Comparison of ENCODE assay signal across 16 cellular contexts in genomic region chr20:48694466-48694865, GRCh38.
DNase-seq lines count a peak whose midpoint lies in the region; ATAC-seq and TF ChIP-seq lines count a peak whose summit lies in the region.
"Had no signal": no experiment of that assay in that cellular context is flagged by ENCODE, and none has a peak within 500 bp of the region (broad histone marks: within the 10 kb centered on the region; RNA-seq: fewer than 3 reads in every experiment).

No MANE protein-coding gene starts in this region.

- POLR2A ChIA-PET in activated naive CD8-positive, alpha-beta T cell treated with anti-CD3 and anti-CD28 coated beads, Interleukin-2, amount 10 ng/mL, durations not matched to agents 7 days and 5 days (lab: Charles Lee): no interaction called here
- POLR2A ChIA-PET in HEK293 (lab: Yijun Ruan, JAX): no interaction called here
- POLR2A ChIA-PET in Caco-2 (lab: Charles Lee): no interaction called here

- intact Hi-C loops in spleen (cut with DNase I; ENCODE audit: low total_unique reads): no loop called here
- intact Hi-C loops in Caco-2 (cut with micrococcal nuclease; ENCODE audit: unreplicated experiment): no loop called here

- CTCF ChIA-PET in HEK293 (lab: Yijun Ruan, JAX) (interaction anchor here (1.2 kb wide), 1 partner anchor 37 kb away, joined by 3 read pairs; no protein-coding TSS in a partner anchor), Caco-2 (lab: Charles Lee) (interaction anchor here (1.9 kb wide), 1 partner anchor 37 kb away, joined by 13 read pairs; no protein-coding TSS in a partner anchor)

- TF ChIP-seq CTCF in HEK293 (tag by site-specific recombination; IDR thresholded peaks at IDR 0.05) (no peak), spleen (IDR thresholded peaks at IDR 0.05 in 8 of 11, conservative IDR thresholded peaks at IDR 0.05 in 3 of 11) (no peak), Caco-2 (IDR thresholded peaks at IDR 0.05; ENCODE audit: insufficient read depth in 1 of 2, low read depth in 1 of 2, low read length in 1 of 2, severe bottlenecking in 1 of 2, unreplicated experiment in 1 of 2) (no peak)

- H3K36me3 Mint-ChIP-seq in activated naive CD8-positive, alpha-beta T cell treated with anti-CD3 and anti-CD28 coated beads, Interleukin-2, amount 10 ng/mL, durations not matched to agents 7 days and 5 days: peaks cover 51% of the 10 kb centered on the region
- peaks cover 28% of the 10 kb centered on the region for H3K36me3 Mint-ChIP-seq in activated naive CD8-positive, alpha-beta T cell treated with anti-CD3 and anti-CD28 coated beads for 36 hours
- peaks cover 56% of the 10 kb centered on the region for H3K36me3 Mint-ChIP-seq in central memory CD8-positive, alpha-beta T cell (ENCODE audit: insufficient read depth)
- no peaks in the 10 kb centered on the region for H3K36me3 Mint-ChIP-seq in Caco-2 (ENCODE audit: insufficient read depth, unreplicated experiment)

- H3K4me1 Mint-ChIP-seq in activated naive CD8-positive, alpha-beta T cell treated with anti-CD3 and anti-CD28 coated beads, Interleukin-2, amount 10 ng/mL, durations not matched to agents 7 days and 5 days: peaks cover 35% of the 10 kb centered on the region
- H3K4me1 Mint-ChIP-seq in activated naive CD8-positive, alpha-beta T cell treated with anti-CD3 and anti-CD28 coated beads for 36 hours: peaks cover 10% of the 10 kb centered on the region
- H3K4me1 Mint-ChIP-seq in central memory CD8-positive, alpha-beta T cell: peaks cover 60% of the 10 kb centered on the region
- H3K4me1 Mint-ChIP-seq in Caco-2 (ENCODE audit: low read depth, unreplicated experiment): peaks cover 15% of the 10 kb centered on the region

- H3K9me3 ChIP-seq in HEK293 (ENCODE audit: control insufficient read depth, insufficient read depth, low read depth, low read length): no peaks in the 10 kb centered on the region
- no peaks in the 10 kb centered on the region for H3K9me3 ChIP-seq in spleen
- no peaks in the 10 kb centered on the region for H3K9me3 ChIP-seq in Caco-2
- H3K9me3 ChIP-seq: HAP-1 had no signal

- no peaks in the 10 kb centered on the region for H3K27me3 Mint-ChIP-seq in activated naive CD8-positive, alpha-beta T cell treated with anti-CD3 and anti-CD28 coated beads, Interleukin-2, amount 10 ng/mL, durations not matched to agents 7 days and 5 days
- no peaks in the 10 kb centered on the region for H3K27me3 Mint-ChIP-seq in activated naive CD8-positive, alpha-beta T cell treated with anti-CD3 and anti-CD28 coated beads for 36 hours
- no peaks in the 10 kb centered on the region for H3K27me3 Mint-ChIP-seq in central memory CD8-positive, alpha-beta T cell
- no peaks in the 10 kb centered on the region for H3K27me3 Mint-ChIP-seq in Caco-2 (ENCODE audit: insufficient read depth, unreplicated experiment)

- H3K27ac ChIP-seq in HEK293 (ENCODE audit: extremely low read depth, low read depth, low read length) (no peak overlapping the region), spleen (no peak overlapping the region)

- H3K4me3 Mint-ChIP-seq in activated naive CD8-positive, alpha-beta T cell treated with anti-CD3 and anti-CD28 coated beads, Interleukin-2, amount 10 ng/mL, durations not matched to agents 7 days and 5 days: no peak overlapping the region
- no peak overlapping the region for H3K4me3 Mint-ChIP-seq in activated naive CD8-positive, alpha-beta T cell treated with anti-CD3 and anti-CD28 coated beads for 36 hours
- no peak overlapping the region for H3K4me3 Mint-ChIP-seq in central memory CD8-positive, alpha-beta T cell
- no peak overlapping the region for H3K4me3 Mint-ChIP-seq in Caco-2 (ENCODE audit: unreplicated experiment)

- H3K27ac Mint-ChIP-seq in activated naive CD8-positive, alpha-beta T cell treated with anti-CD3 and anti-CD28 coated beads, Interleukin-2, amount 10 ng/mL, durations not matched to agents 7 days and 5 days: peak overlapping the region; percentile 55
- no peak overlapping the region for H3K27ac Mint-ChIP-seq in activated naive CD8-positive, alpha-beta T cell treated with anti-CD3 and anti-CD28 coated beads for 36 hours
- peak overlapping the region; percentile 53 for H3K27ac Mint-ChIP-seq in central memory CD8-positive, alpha-beta T cell (ENCODE audit: low read depth)
- H3K27ac Mint-ChIP-seq in Caco-2 (ENCODE audit: unreplicated experiment): no peak overlapping the region

- WGBS in spleen, 5 donors: 88 to 96% (median 92%) methylated on average over 6 of the region's 6 CpGs

- no peak for TF ChIP-seq POLR2A in spleen (IDR thresholded peaks at IDR 0.05)

- no TSS peak for BruUV-seq in Caco-2 (replicated peaks; lab: Mats Ljungman, UMichigan)

- no peak for ATAC-seq in activated naive CD8-positive, alpha-beta T cell treated with anti-CD3 and anti-CD28 coated beads, Interleukin-2, amount 10 ng/mL, durations not matched to agents 7 days and 5 days (ENCODE audit: low read depth)
- no peak for ATAC-seq in central memory CD8-positive, alpha-beta T cell (replicated peaks; ENCODE audit: extremely low read depth, poor library complexity, severe bottlenecking)
- ATAC-seq in GM18907 (IDR thresholded peaks at IDR 0.05; ENCODE audit: unreplicated experiment): no peak

- no peak for DNase-seq in activated naive CD8-positive, alpha-beta T cell treated with anti-CD3 and anti-CD28 coated beads, Interleukin-2, amount 10 ng/mL, durations not matched to agents 7 days and 5 days
- no peak for DNase-seq in activated naive CD8-positive, alpha-beta T cell treated with anti-CD3 and anti-CD28 coated beads for 36 hours
- DNase-seq in central memory CD8-positive, alpha-beta T cell (ENCODE audit: low spot score in 2 of 2): no peak
- DNase-seq in spleen (peak; percentile 66), Caco-2 (no peak), HT-29 (ENCODE audit: low spot score) (no peak)
- DNase-seq: COR-L47; IMR-90; NCI-H1417 treated with DMSO at 0.1 percent for 48 hours; NCI-H2029; NCI-H526; NK-92 treated with Interleukin-12 subunit alpha and Interleukin-12 subunit beta, amount 100 ng/mL, for 24 hours; OCI-M1 had no signal

- H3K36me3 ChIP-seq in HEK293 (ENCODE audit: control insufficient read depth in 2 of 2, insufficient read depth in 1 of 2, low read length in 2 of 2) (no peaks in the 10 kb centered on the region), spleen (peaks cover 0 to 100% (median 71%) of the 10 kb centered on the region in 6 donors), Caco-2 (ENCODE audit: control insufficient read depth, insufficient read depth, low read length) (no peaks in the 10 kb centered on the region)
- H3K36me3 ChIP-seq: HAP-1 had no signal

- H3K4me1 ChIP-seq in HEK293 (ENCODE audit: control insufficient read depth, insufficient read depth, low read length) (peaks cover 7% of the 10 kb centered on the region), spleen (peaks cover 0 to 45% (median 12%) of the 10 kb centered on the region in 6 donors), Caco-2 (peaks cover 22% of the 10 kb centered on the region)
- H3K4me1 ChIP-seq: HAP-1 had no signal

- no peaks in the 10 kb centered on the region for H3K27me3 ChIP-seq in spleen (replicated peaks in 1 of 7)
- H3K27me3 ChIP-seq in Caco-2 (replicated peaks; ENCODE audit: control insufficient read depth, insufficient read depth, low read length): no peaks in the 10 kb centered on the region

- no peaks in the 10 kb centered on the region for H3K9me3 Mint-ChIP-seq in activated naive CD8-positive, alpha-beta T cell treated with anti-CD3 and anti-CD28 coated beads, Interleukin-2, amount 10 ng/mL, durations not matched to agents 7 days and 5 days
- H3K9me3 Mint-ChIP-seq in activated naive CD8-positive, alpha-beta T cell treated with anti-CD3 and anti-CD28 coated beads for 36 hours: no peaks in the 10 kb centered on the region
- H3K9me3 Mint-ChIP-seq in central memory CD8-positive, alpha-beta T cell: no peaks in the 10 kb centered on the region
- no peaks in the 10 kb centered on the region for H3K9me3 Mint-ChIP-seq in Caco-2 (ENCODE audit: unreplicated experiment)

- H3K4me3 ChIP-seq in HEK293 (ENCODE audit: low read depth, low read length) (no peak overlapping the region), spleen (no peak overlapping the region), Caco-2 (ENCODE audit: low read depth, low read length) (no peak overlapping the region)
- H3K4me3 ChIP-seq: HAP-1 had no signal

TF ChIP-seq in HEK293, 187 proteins besides CTCF, POLR2A, EP300 and RAD21:
- TF ChIP-seq EGR2 (tag by site-specific recombination; IDR thresholded peaks at IDR 0.05; ENCODE audit: low read depth) (peak; percentile 64), ZNF571 (tag by site-specific recombination; IDR thresholded peaks at IDR 0.05) (no peak), ZFHX2 (tag by site-specific recombination; conservative IDR thresholded peaks at IDR 0.05) (peak; percentile 24; the same call in 1 of the 2 replicates), SALL2 (tag by site-specific recombination; IDR thresholded peaks at IDR 0.05; ENCODE audit: borderline replicate concordance) (no peak)
- TF ChIP-seq, protein P1, sequence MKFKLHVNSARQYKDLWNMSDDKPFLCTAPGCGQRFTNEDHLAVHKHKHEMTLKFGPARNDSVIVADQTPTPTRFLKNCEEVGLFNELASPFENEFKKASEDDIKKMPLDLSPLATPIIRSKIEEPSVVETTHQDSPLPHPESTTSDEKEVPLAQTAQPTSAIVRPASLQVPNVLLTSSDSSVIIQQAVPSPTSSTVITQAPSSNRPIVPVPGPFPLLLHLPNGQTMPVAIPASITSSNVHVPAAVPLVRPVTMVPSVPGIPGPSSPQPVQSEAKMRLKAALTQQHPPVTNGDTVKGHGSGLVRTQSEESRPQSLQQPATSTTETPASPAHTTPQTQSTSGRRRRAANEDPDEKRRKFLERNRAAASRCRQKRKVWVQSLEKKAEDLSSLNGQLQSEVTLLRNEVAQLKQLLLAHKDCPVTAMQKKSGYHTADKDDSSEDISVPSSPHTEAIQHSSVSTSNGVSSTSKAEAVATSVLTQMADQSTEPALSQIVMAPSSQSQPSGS (tag by site-specific recombination; IDR thresholded peaks at IDR 0.05; ENCODE audit: low read depth): no peak
TF ChIP-seq in HEK293: peak in this region for 2.

Comparison
In these comparisons a context has a peak if more than half of its experiments do, and no peak if none do; other contexts are left out.
1. H3K27ac Mint-ChIP-seq: peak in activated naive CD8-positive, alpha-beta T cell treated with anti-CD3 and anti-CD28 coated beads, Interleukin-2, amount 10 ng/mL, durations not matched to agents 7 days and 5 days (single experiment) and central memory CD8-positive, alpha-beta T cell (single experiment); none in activated naive CD8-positive, alpha-beta T cell treated with anti-CD3 and anti-CD28 coated beads for 36 hours (single experiment) and Caco-2 (single experiment).